In the genomic region with DNA sequence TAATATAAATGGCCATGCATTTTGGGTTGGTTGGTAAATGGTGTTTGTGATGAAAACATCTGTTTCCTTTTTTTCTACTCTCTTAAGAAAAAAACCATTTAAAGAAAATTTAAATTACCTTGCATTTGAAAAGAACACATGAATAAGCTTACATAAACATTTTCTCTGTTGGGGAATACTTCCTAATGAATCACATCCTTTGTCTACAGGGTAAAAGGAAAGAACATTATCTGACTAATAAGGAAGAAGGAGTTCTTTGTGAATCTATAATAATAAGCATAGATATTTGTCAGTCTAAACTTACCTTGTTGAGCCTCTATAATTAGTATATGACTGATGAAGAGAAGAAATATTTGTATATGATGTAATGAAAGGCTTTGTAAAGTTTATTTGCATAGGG, we compare ENCODE assay signal across 28 cellular contexts.
DNase-seq lines count a peak whose midpoint lies in the region; ATAC-seq, FAIRE-seq and TF ChIP-seq lines count a peak whose summit lies in the region.
"Had no signal": no experiment of that assay in that cellular context is flagged by ENCODE, and none has a peak within 500 bp of the region (broad histone marks: within the 10 kb centered on the region; RNA-seq: fewer than 3 reads in every experiment).

No MANE protein-coding gene starts in this region.

- no peaks in the 10 kb centered on the region for H3K9me3 ChIP-seq in HUES48 (ENCODE audit: control insufficient read depth, insufficient read depth, low read length)
- H3K9me3 ChIP-seq: gastroesophageal sphincter, HAP-1, pancreas, upper lobe of right lung had no signal

- no peak for TF ChIP-seq CTCF in bronchial epithelial cell (IDR thresholded peaks at IDR 0.05; ENCODE audit: insufficient read depth, low read length, severe bottlenecking)

- H3K36me3 ChIP-seq in HUES48 (ENCODE audit: control insufficient read depth, insufficient read depth, low read length): no peaks in the 10 kb centered on the region
- no peaks in the 10 kb centered on the region for H3K36me3 ChIP-seq in bronchial epithelial cell (ENCODE audit: control insufficient read depth, insufficient read depth, low read length)
- H3K36me3 ChIP-seq: BLaER1, gastroesophageal sphincter, HAP-1, pancreas, upper lobe of right lung had no signal

- H3K27ac ChIP-seq in HUES48 (ENCODE audit: low read depth, low read length): peak overlapping the region; percentile 96
- H3K27ac ChIP-seq: BLaER1, gastroesophageal sphincter, pancreas, upper lobe of right lung had no signal

- peak; percentile 10 for DNase-seq in AG08395 (ENCODE audit: low spot score)
- peak; percentile 88 for DNase-seq in bronchial epithelial cell (ENCODE audit: low read depth)
- peak; percentile 70 for DNase-seq in iris pigment epithelial cell (ENCODE audit: low read depth)
- DNase-seq in stimulated activated CD4-positive, alpha-beta T cell treated with anti-CD3 and anti-CD28 coated beads, Interleukin-2, amount 100 ng/mL, for 24 hours: no peak
- DNase-seq: activated naive CD4-positive, alpha-beta T cell treated with Interleukin-2 at 50 U/mL for 16 hours; activated T-cell treated with anti-CD3 and anti-CD28 coated beads, Interleukin-2, amount 50 U/mL, for 24 hours; amygdala; Calu3; central memory CD4-positive, alpha-beta T cell; erythroblast; Kasumi-1; left colon; natural killer cell; NCI-H1048; NCI-H187 treated with DMSO at 0.1 percent for 48 hours; NCI-H345; OCI-M1; pancreas; right cardiac atrium; SIG-M5; upper lobe of right lung had no signal

- H3K4me3 ChIP-seq in HUES48 (ENCODE audit: low read depth, low read length): peak overlapping the region; percentile 40; the same call in 1 of the 2 replicates
- no peak overlapping the region for H3K4me3 ChIP-seq in bronchial epithelial cell (ENCODE audit: low read depth, low read length)
- H3K4me3 ChIP-seq: BLaER1, gastroesophageal sphincter, HAP-1, pancreas, upper lobe of right lung had no signal

- no peaks in the 10 kb centered on the region for H3K27me3 ChIP-seq in HUES48 (ENCODE audit: control insufficient read depth, insufficient read depth, low read length)
- no peaks in the 10 kb centered on the region for H3K27me3 ChIP-seq in bronchial epithelial cell (ENCODE audit: control insufficient read depth, insufficient read depth, low read length)
- H3K27me3 ChIP-seq: BLaER1, gastroesophageal sphincter, pancreas, upper lobe of right lung had no signal

- ATAC-seq in GM18519 (IDR thresholded peaks at IDR 0.05; ENCODE audit: low FRiP score, unreplicated experiment) (no peak), GM18502 (IDR thresholded peaks at IDR 0.05; ENCODE audit: poor library complexity, unreplicated experiment) (no peak), HG03432 (IDR thresholded peaks at IDR 0.05; ENCODE audit: unreplicated experiment) (no peak)
- ATAC-seq: gastroesophageal sphincter, left colon, natural killer cell, pancreas, right cardiac atrium, upper lobe of right lung had no signal

- FAIRE-seq in bronchial epithelial cell (lab: Jason Lieb, UNC): no peak

- peak overlapping the region; percentile 60 for H3K9ac ChIP-seq in HUES48 (ENCODE audit: low read depth, low read length)
- H3K9ac ChIP-seq: BLaER1 had no signal

- H3K4me1 ChIP-seq in HUES48 (ENCODE audit: control insufficient read depth, insufficient read depth, low read length): peaks cover 68% of the 10 kb centered on the region
- H3K4me1 ChIP-seq: gastroesophageal sphincter, pancreas had no signal

Comparison
In these comparisons a context has a peak if more than half of its experiments do, and no peak if none do; other contexts are left out.
1. DNase-seq: peak in AG08395 (single experiment), bronchial epithelial cell (single experiment) and iris pigment epithelial cell (single experiment); none in stimulated activated CD4-positive, alpha-beta T cell treated with anti-CD3 and anti-CD28 coated beads, Interleukin-2, amount 100 ng/mL, for 24 hours (0 of 2).